In genomic region chr20:62121776-62122658, GRCh38 we compare ENCODE assay signal across 8 cellular contexts. TPM values are rescaled to one million over a fixed set of nuclear protein-coding genes. Genes with fewer than 3 reads are reported as not detected.
DNase-seq lines count a peak whose midpoint lies in the region; ATAC-seq and TF ChIP-seq lines count a peak whose summit lies in the region.

LSM14B (plus strand) TSS chr20:62122475; CDS start chr20:62122667, 192 bp downstream.

- H2AFZ ChIP-seq in neuron (ENCODE audit: low read depth, low read length), result peak within 1 kb of the TSS; percentile 59

- TF ChIP-seq CTCF in foreskin keratinocyte (conservative IDR thresholded peaks at IDR 0.05), result no peak

- H3K27me3 ChIP-seq in SJSA1 (replicated peaks) (peaks cover 14% of the 10 kb centered on the region), foreskin keratinocyte (peaks cover 21% of the 10 kb centered on the region), neuron (ENCODE audit: insufficient read depth, low read length) (no peaks in the 10 kb centered on the region)

- DNase-seq in GM03348 (ENCODE audit: low spot score) (peak; percentile 100), HEK293T (ENCODE audit: extremely low spot score) (peak; percentile 98), MV-4-11 (lab: John Stamatoyannopoulos, UW) (peak; percentile 92), SJSA1 (ENCODE audit: low read depth in 1 of 2, low spot score in 2 of 2) (peak; percentile 96 to 98), foreskin keratinocyte (peak; percentile 88 to 94), stromal cell of bone marrow (ENCODE audit: low read depth) (peak; percentile 93)
- DNase-seq in activated naive CD4-positive, alpha-beta T cell (lab: John Stamatoyannopoulos, UW), result peak; percentile 95 to 99 (median 98)

- H3K36me3 ChIP-seq in SJSA1, result peaks cover 41% of the 10 kb centered on the region
- peaks cover 25% of the 10 kb centered on the region for H3K36me3 ChIP-seq in neuron (ENCODE audit: insufficient read depth, low read length)

- peaks cover 10% of the 10 kb centered on the region for H3K4me1 ChIP-seq in SJSA1 (replicated peaks)
- no peaks in the 10 kb centered on the region for H3K4me1 ChIP-seq in foreskin keratinocyte
- H3K4me1 ChIP-seq in neuron (ENCODE audit: insufficient read depth, low read length), result peaks cover 34% of the 10 kb centered on the region

- H3K27ac ChIP-seq in SJSA1 (peak within 1 kb of the TSS; percentile 46), foreskin keratinocyte (peak within 1 kb of the TSS; percentile 81)

- H3K9me3 ChIP-seq in SJSA1 (replicated peaks), result peaks cover under 1% of the 10 kb centered on the region; the same call in 1 of the 2 replicates
- H3K9me3 ChIP-seq in neuron (ENCODE audit: low read length), result no peaks in the 10 kb centered on the region

- ATAC-seq in foreskin keratinocyte, result peak; percentile 87

- H3K4me3 ChIP-seq in SJSA1 (peak within 1 kb of the TSS; percentile 64), neuron (ENCODE audit: low read length) (peak within 1 kb of the TSS; percentile 89)

- POLR2A ChIA-PET in HEK293T (lab: Yijun Ruan, JAX), result interaction anchor here (0.7 to 2.5 kb wide), 18 partner anchors 9 to 264 kb away, joined by 3 to 37 read pairs (median 4); partner anchors contain the start of genes PSMA7, SS18L1 and TAF4

- CTCF ChIA-PET in HEK293T (lab: Yijun Ruan, JAX), result no interaction called here

TF ChIP-seq in HEK293T, 16 proteins besides CTCF, POLR2A, EP300 and RAD21:
- TF ChIP-seq TARDBP (IDR thresholded peaks at IDR 0.05), result no peak
- no peak for TF ChIP-seq FOXK2 (IDR thresholded peaks at IDR 0.05)
- TF ChIP-seq BHLHE40 (IDR thresholded peaks at IDR 0.05; ENCODE audit: borderline replicate concordance), result no peak
- TF ChIP-seq, protein P1, sequence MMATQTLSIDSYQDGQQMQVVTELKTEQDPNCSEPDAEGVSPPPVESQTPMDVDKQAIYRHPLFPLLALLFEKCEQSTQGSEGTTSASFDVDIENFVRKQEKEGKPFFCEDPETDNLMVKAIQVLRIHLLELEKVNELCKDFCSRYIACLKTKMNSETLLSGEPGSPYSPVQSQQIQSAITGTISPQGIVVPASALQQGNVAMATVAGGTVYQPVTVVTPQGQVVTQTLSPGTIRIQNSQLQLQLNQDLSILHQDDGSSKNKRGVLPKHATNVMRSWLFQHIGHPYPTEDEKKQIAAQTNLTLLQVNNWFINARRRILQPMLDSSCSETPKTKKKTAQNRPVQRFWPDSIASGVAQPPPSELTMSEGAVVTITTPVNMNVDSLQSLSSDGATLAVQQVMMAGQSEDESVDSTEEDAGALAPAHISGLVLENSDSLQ (IDR thresholded peaks at IDR 0.05), result no peak
- TF ChIP-seq L3MBTL2 (conservative IDR thresholded peaks at IDR 0.05), result no peak
- TF ChIP-seq ZNF384 (IDR thresholded peaks at IDR 0.05), result no peak
- peak; percentile 77 for TF ChIP-seq LEF1 (IDR thresholded peaks at IDR 0.05; ENCODE audit: borderline replicate concordance)
- TF ChIP-seq ELF4 (IDR thresholded peaks at IDR 0.05), result no peak
- TF ChIP-seq FOXM1 (IDR thresholded peaks at IDR 0.05; ENCODE audit: borderline replicate concordance), result no peak
- TF ChIP-seq SUZ12 (IDR thresholded peaks at IDR 0.05), result no peak
- no peak for TF ChIP-seq NFRKB (IDR thresholded peaks at IDR 0.05)
- peak; percentile 76 for TF ChIP-seq ARNT (IDR thresholded peaks at IDR 0.05)
- TF ChIP-seq SP1 (IDR thresholded peaks at IDR 0.05), result no peak
- no peak for TF ChIP-seq HDGF (IDR thresholded peaks at IDR 0.05; ENCODE audit: borderline replicate concordance)
- no peak for TF ChIP-seq CTBP1 (IDR thresholded peaks at IDR 0.05; ENCODE audit: borderline replicate concordance)
- TF ChIP-seq FOXA1 (IDR thresholded peaks at IDR 0.05), result no peak

RNA-seq across cellular contexts. Expression of gene LSM14B, which starts in this region (rescaled TPM):
- 21.1 and 33.2 TPM in 2 replicates for total RNA-seq in SJSA1 (2014; rRNA removed; shearing (Covaris generic))
- total RNA-seq in foreskin keratinocyte, result 24.6 and 24.8 TPM in 2 replicates
- 17.5 and 18.1 TPM in 2 replicates for polyA plus RNA-seq in foreskin keratinocyte

Comparison
In these comparisons a context has a peak if more than half of its experiments do, and no peak if none do; other contexts are left out.
1. Peak in every context shown above with its lines: DNase-seq, ATAC-seq, H3K4me3 ChIP-seq and H3K27ac ChIP-seq.